In the genomic region with DNA sequence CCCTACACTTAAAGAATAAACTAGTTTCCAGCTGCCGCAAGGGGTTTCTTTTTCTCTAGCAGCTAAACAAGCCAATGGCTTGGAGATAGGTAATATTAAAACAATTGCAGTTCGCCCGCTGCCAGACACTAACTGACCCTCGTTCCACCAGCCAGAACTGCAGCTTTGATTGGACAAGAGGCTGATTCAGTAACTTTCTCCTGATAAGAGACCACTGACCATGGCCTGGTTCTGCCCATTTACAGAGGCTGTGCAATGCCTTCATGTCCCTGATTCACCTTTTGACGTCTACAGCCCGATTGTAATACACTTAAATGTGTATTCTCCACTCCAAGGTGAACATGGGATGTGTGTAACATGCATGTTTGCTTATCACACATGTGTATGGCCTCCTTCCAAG, we compare ENCODE assay signal across 30 cellular contexts. TPM values are rescaled to one million over a fixed set of nuclear protein-coding genes. Genes with fewer than 3 reads are reported as not detected.
DNase-seq lines count a peak whose midpoint lies in the region; ATAC-seq, FAIRE-seq and TF ChIP-seq lines count a peak whose summit lies in the region.
"Had no signal": no experiment of that assay in that cellular context is flagged by ENCODE, and none has a peak within 500 bp of the region (broad histone marks: within the 10 kb centered on the region; RNA-seq: fewer than 3 reads in every experiment).

No MANE protein-coding gene starts in this region.

- 50% methylated on average over 6 of the region's 6 CpGs for WGBS in A549 (ENCODE audit: missing lambda C conversion rate)
- WGBS in adrenal gland, 4 donors = 26 to 50% (median 40%) methylated on average over 5 to 6 of the region's 6 CpGs

- no peaks in the 10 kb centered on the region for H3K27me3 ChIP-seq in adrenal gland

- TF ChIP-seq CTCF in A549 (IDR thresholded peaks at IDR 0.05) = no peak
- no peak for TF ChIP-seq CTCF in adrenal gland (IDR thresholded peaks at IDR 0.05)

- TF ChIP-seq RAD21 in A549 (conservative IDR thresholded peaks at IDR 0.05 in 1 of 2, IDR thresholded peaks at IDR 0.05 in 1 of 2) = no peak

- TF ChIP-seq POLR2A in A549 (IDR thresholded peaks at IDR 0.05; ENCODE audit: low read length) (no peak), adrenal gland (IDR thresholded peaks at IDR 0.05) (peak in 1 of 2 donors; percentile 15)

- ATAC-seq in A549 (no peak), GM19023 (IDR thresholded peaks at IDR 0.05; ENCODE audit: unreplicated experiment) (no peak)
- ATAC-seq: CD8-positive, alpha-beta T cell had no signal

- POLR2A ChIA-PET in A549 (lab: Yijun Ruan, JAX) = interaction anchor here (1.6 kb wide), 1 partner anchor 11 kb away, joined by 6 read pairs; no protein-coding TSS in a partner anchor

- intact Hi-C loops in adrenal gland (cut with DNase I) = no loop called here

- DNase-seq in A549 (ENCODE audit: low read depth in 1 of 2, low spot score in 1 of 2) (no peak), adrenal gland (peak in 6 of 7 donors; percentile 34 to 78 (median 61)), NOMO-1 treated with DMSO at 0.1 percent for 48 hours (lab: John Stamatoyannopoulos, UW; ENCODE audit: unreplicated experiment) (no peak)
- DNase-seq: 8988T; ACHN; AML-193; BE2C; C1 segment of cervical spinal cord; Caco-2; Calu3; CD4-positive, alpha-beta memory T cell; CD4-positive, alpha-beta T cell; CD4-positive, CD25-positive, alpha-beta regulatory T cell; CD8-positive, alpha-beta memory T cell; CD8-positive, alpha-beta T cell; COR-L47; DMS 273 treated with DMSO at 0.1 percent for 48 hours; DMS153; DMS53; DMS79; DMS79 treated with DMSO at 0.1 percent for 48 hours; DND-41; EL had no signal

- CTCF ChIA-PET in A549 (lab: Yijun Ruan, JAX) = interaction anchor here (0.8 to 19.7 kb wide), 14 partner anchors 13 to 923 kb away, joined by 3 to 362 read pairs (median 8); a partner anchor contains a TSS

- H3K4me3 ChIP-seq in A549 (no peak overlapping the region), adrenal gland (no peak overlapping the region)
- H3K4me3 ChIP-seq: BLaER1; BLaER1 treated with 17β-estradiol and CSF1 and Interleukin-3, amounts not matched to agents 10 nM and 100 nM had no signal

- no peaks in the 10 kb centered on the region for H3K36me3 ChIP-seq in adrenal gland (replicated peaks in 1 of 2)
- H3K36me3 ChIP-seq: BE2C; BLaER1; BLaER1 treated with 17β-estradiol and CSF1 and Interleukin-3, amounts not matched to agents 10 nM and 100 nM had no signal

- H3K27ac ChIP-seq in A549 (no peak overlapping the region), adrenal gland (peak overlapping the region in 2 of 5 donors; percentile 16 to 55)
- H3K27ac ChIP-seq: 22Rv1; BLaER1; BLaER1 treated with 17β-estradiol and CSF1 and Interleukin-3, amounts not matched to agents 10 nM and 100 nM; C4-2B had no signal

- H3K9me3 ChIP-seq in A549 = no peaks in the 10 kb centered on the region
- H3K9me3 ChIP-seq in adrenal gland (replicated peaks in 1 of 3) = no peaks in the 10 kb centered on the region
- H3K9me3 ChIP-seq: BE2C; BLaER1; BLaER1 treated with 17β-estradiol and CSF1 and Interleukin-3, amounts not matched to agents 10 nM and 100 nM; Caco-2 had no signal

- H3K4me1 ChIP-seq in A549 = no peaks in the 10 kb centered on the region
- H3K4me1 ChIP-seq in adrenal gland (replicated peaks in 1 of 2) = peaks cover 0 to 17% of the 10 kb centered on the region in 2 donors
- H3K4me1 ChIP-seq: BE2C, Caco-2 had no signal

- H3K4me2 ChIP-seq in A549 = no peak overlapping the region
- H3K4me2 ChIP-seq: BLaER1; BLaER1 treated with 17β-estradiol and CSF1 and Interleukin-3, amounts not matched to agents 10 nM and 100 nM had no signal

- no peak for TF ChIP-seq EP300 in A549 (IDR thresholded peaks at IDR 0.05)

- peak; percentile 89 for FAIRE-seq in A549 (lab: Jason Lieb, UNC)
- FAIRE-seq: A204.1, D721Med had no signal

TF ChIP-seq in A549, 52 proteins besides CTCF, POLR2A, EP300 and RAD21:
- TF ChIP-seq, protein P1, sequence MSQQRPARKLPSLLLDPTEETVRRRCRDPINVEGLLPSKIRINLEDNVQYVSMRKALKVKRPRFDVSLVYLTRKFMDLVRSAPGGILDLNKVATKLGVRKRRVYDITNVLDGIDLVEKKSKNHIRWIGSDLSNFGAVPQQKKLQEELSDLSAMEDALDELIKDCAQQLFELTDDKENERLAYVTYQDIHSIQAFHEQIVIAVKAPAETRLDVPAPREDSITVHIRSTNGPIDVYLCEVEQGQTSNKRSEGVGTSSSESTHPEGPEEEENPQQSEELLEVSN (IDR thresholded peaks at IDR 0.05; ENCODE audit: borderline replicate concordance, low read depth) = no peak
- TF ChIP-seq, protein P2, sequence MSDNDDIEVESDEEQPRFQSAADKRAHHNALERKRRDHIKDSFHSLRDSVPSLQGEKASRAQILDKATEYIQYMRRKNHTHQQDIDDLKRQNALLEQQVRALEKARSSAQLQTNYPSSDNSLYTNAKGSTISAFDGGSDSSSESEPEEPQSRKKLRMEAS (IDR thresholded peaks at IDR 0.05) = no peak
- TF ChIP-seq, protein P3, sequence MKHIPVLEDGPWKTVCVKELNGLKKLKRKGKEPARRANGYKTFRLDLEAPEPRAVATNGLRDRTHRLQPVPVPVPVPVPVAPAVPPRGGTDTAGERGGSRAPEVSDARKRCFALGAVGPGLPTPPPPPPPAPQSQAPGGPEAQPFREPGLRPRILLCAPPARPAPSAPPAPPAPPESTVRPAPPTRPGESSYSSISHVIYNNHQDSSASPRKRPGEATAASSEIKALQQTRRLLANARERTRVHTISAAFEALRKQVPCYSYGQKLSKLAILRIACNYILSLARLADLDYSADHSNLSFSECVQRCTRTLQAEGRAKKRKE (CRISPR knock-in tag; IDR thresholded peaks at IDR 0.05; ENCODE audit: low read depth) = no peak
- TF ChIP-seq CHD4 (IDR thresholded peaks at IDR 0.05; ENCODE audit: borderline replicate concordance) = no peak
- TF ChIP-seq ZNF302 (CRISPR knock-in tag; IDR thresholded peaks at IDR 0.05) = no peak
- no peak for TF ChIP-seq HEYL (CRISPR knock-in tag; IDR thresholded peaks at IDR 0.05)
- TF ChIP-seq HOXB5 (CRISPR knock-in tag; IDR thresholded peaks at IDR 0.05) = no peak
- no peak for TF ChIP-seq FOSL2 (IDR thresholded peaks at IDR 0.05)
- no peak for TF ChIP-seq FOSL2 (CRISPR knock-in tag; IDR thresholded peaks at IDR 0.05)
- no peak for TF ChIP-seq GATA3 (IDR thresholded peaks at IDR 0.05; ENCODE audit: borderline replicate concordance)
- no peak for TF ChIP-seq RNF2 (IDR thresholded peaks at IDR 0.05; ENCODE audit: borderline replicate concordance, low read depth)
- TF ChIP-seq HDAC2 (IDR thresholded peaks at IDR 0.05) = no peak
- no peak for TF ChIP-seq PHF8 (IDR thresholded peaks at IDR 0.05; ENCODE audit: borderline replicate concordance, low read depth)
- no peak for TF ChIP-seq CHD2 (IDR thresholded peaks at IDR 0.05; ENCODE audit: low read length, partially characterized antibody)
- TF ChIP-seq, protein P4, sequence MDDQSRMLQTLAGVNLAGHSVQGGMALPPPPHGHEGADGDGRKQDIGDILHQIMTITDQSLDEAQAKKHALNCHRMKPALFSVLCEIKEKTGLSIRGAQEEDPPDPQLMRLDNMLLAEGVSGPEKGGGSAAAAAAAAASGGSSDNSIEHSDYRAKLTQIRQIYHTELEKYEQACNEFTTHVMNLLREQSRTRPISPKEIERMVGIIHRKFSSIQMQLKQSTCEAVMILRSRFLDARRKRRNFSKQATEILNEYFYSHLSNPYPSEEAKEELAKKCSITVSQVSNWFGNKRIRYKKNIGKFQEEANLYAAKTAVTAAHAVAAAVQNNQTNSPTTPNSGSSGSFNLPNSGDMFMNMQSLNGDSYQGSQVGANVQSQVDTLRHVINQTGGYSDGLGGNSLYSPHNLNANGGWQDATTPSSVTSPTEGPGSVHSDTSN (IDR thresholded peaks at IDR 0.05) = no peak
- TF ChIP-seq CBX8 (IDR thresholded peaks at IDR 0.05) = no peak
- TF ChIP-seq CEBPB (IDR thresholded peaks at IDR 0.05) = no peak
- TF ChIP-seq ESRRA (IDR thresholded peaks at IDR 0.05; ENCODE audit: borderline replicate concordance, low read length) = no peak
- TF ChIP-seq JUNB (IDR thresholded peaks at IDR 0.05) = no peak

RNA-seq across cellular contexts. Expression of a gene that starts 12.8 kb away (rescaled TPM):
- 33.6 and 34.3 TPM in 2 replicates for polyA plus RNA-seq in A549 (2011; rRNA removed)
- 30.8 and 40.5 TPM in 2 replicates for polyA plus RNA-seq in A549 (2012; cell fraction: cytosol; rRNA removed)
- polyA plus RNA-seq in A549 (2012; cell fraction: nucleus; rRNA removed) = 35.7 and 36.4 TPM in 2 replicates
- polyA plus RNA-seq in A549 (2017; fragmentation: RNase III; extraction: RNeasy Plus Mini Kit Qiagen cat#74134 plus additional on column Dnase treatment) = 35.2 to 36.1 TPM (median 35.2 TPM) in 3 replicates
- 11.6 and 15.1 TPM in 2 replicates for polyA minus RNA-seq in A549 (2011; rRNA and poly(A)+ RNA removed)
- 10 to 100 TPM; 39.2 to 68.5 (median 48.4) TPM for total RNA-seq in adrenal gland
- 10 to 100 TPM; 20.0 to 25.3 (median 25.0) TPM for polyA plus RNA-seq in adrenal gland

Comparison
In these comparisons a context has a peak if more than half of its experiments do, and no peak if none do; other contexts are left out.
1. DNase-seq: peak in adrenal gland (6 of 7); none in A549 (0 of 2) and NOMO-1 treated with DMSO at 0.1 percent for 48 hours (single experiment).